ENCODE assay signal across 10 cellular contexts in genomic region chr12:28963554-28963953, GRCh38.
DNase-seq lines count a peak whose midpoint lies in the region; ATAC-seq and TF ChIP-seq lines count a peak whose summit lies in the region.
"Had no signal": no experiment of that assay in that cellular context is flagged by ENCODE, and none has a peak within 500 bp of the region (broad histone marks: within the 10 kb centered on the region; RNA-seq: fewer than 3 reads in every experiment).

No MANE protein-coding gene starts in this region.

- H3K4me3 ChIP-seq in cardiac fibroblast (replicated peaks in 1 of 2; ENCODE audit: low read depth in 2 of 2, low read length in 2 of 2), result no peak overlapping the region
- H3K4me3 ChIP-seq: SK-N-MC had no signal

- DNase-seq in GM03348 (ENCODE audit: low spot score) (peak; percentile 23), M059J (ENCODE audit: low read depth) (peak; percentile 42), cardiac fibroblast (ENCODE audit: low read depth in 2 of 2) (peak; percentile 64 to 80), substantia nigra (lab: John Stamatoyannopoulos, UW) (no peak)
- DNase-seq in activated CD4-positive, alpha-beta T cell treated with anti-CD3 and anti-CD28 coated beads, Interleukin-2, amount 50 U/mL, for 4 hours, result no peak
- DNase-seq: activated effector memory CD4-positive, alpha-beta T cell treated with anti-CD3 and anti-CD28 coated beads, Interleukin-2, amount 50 U/mL, for 16 hours; hippocampal formation had no signal

- no peak overlapping the region for H3K27ac ChIP-seq in substantia nigra (ENCODE audit: low read depth, low read length, poor library complexity, severe bottlenecking)
- H3K27ac ChIP-seq: SK-N-MC had no signal

- H3K9me3 Mint-ChIP-seq in nephron, result no peaks in the 10 kb centered on the region

- peak; percentile 46 for TF ChIP-seq CTCF in cardiac fibroblast (IDR thresholded peaks at IDR 0.05; ENCODE audit: low read depth, low read length)
- TF ChIP-seq CTCF in nephron (IDR thresholded peaks at IDR 0.05; ENCODE audit: unreplicated experiment in 3 of 3), result peak in 2 of 3 experiments; percentile 17 to 34

- H3K4me3 Mint-ChIP-seq in nephron, result no peak overlapping the region

- no peaks in the 10 kb centered on the region for H3K27me3 Mint-ChIP-seq in nephron (ENCODE audit: low read depth)

- no peaks in the 10 kb centered on the region for H3K36me3 Mint-ChIP-seq in nephron (ENCODE audit: low read depth)

- H3K27ac Mint-ChIP-seq in nephron, result peak overlapping the region in 1 of 3 experiments; percentile 68

- no peak for ATAC-seq in GM18502 (IDR thresholded peaks at IDR 0.05; ENCODE audit: poor library complexity, unreplicated experiment)

- H3K4me1 Mint-ChIP-seq in nephron, result peaks cover 65% of the 10 kb centered on the region

Comparison
In these comparisons a context has a peak if more than half of its experiments do, and no peak if none do; other contexts are left out.
1. DNase-seq: peak in GM03348 (single experiment), M059J (single experiment) and cardiac fibroblast (2 of 2); none in activated CD4-positive, alpha-beta T cell treated with anti-CD3 and anti-CD28 coated beads, Interleukin-2, amount 50 U/mL, for 4 hours (0 of 2) and substantia nigra (0 of 49).